9 cellular contexts compared by ENCODE assay signal in the genomic region with DNA sequence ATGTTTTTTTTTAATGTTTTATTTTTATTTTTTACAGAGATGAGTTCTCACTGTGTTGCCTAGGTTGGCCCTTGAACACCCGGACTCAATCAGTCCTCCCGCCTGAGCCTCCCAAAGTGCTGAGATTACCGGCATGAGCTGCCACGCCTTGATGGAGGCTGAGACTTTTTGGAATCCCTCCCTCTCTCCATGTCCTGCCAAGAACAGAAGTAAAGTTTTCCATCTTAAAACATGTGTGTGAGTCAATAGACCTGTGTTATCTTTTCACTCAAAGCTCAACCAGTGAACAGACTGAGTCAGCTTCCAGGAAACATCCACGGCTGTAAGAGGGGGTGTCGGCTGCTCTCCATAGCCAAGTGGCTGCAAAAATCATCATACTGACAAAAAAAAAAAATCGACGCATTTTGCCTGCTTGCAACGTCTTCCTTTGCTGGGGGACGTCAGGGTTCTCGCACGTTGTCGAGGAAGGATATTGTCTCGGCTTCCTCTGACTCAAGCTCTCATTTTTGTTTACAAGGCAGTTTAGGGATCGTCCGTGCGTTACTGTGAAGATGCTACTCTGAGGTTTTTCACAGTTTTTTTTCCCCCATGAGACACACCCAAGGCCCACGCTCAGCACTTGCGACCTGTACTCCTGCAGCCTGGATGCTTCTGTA. TPM values are rescaled to one million over a fixed set of nuclear protein-coding genes. Genes with fewer than 3 reads are reported as not detected.
DNase-seq lines count a peak whose midpoint lies in the region; ATAC-seq and TF ChIP-seq lines count a peak whose summit lies in the region.
"Had no signal": no experiment of that assay in that cellular context is flagged by ENCODE, and none has a peak within 500 bp of the region (broad histone marks: within the 10 kb centered on the region; RNA-seq: fewer than 3 reads in every experiment).

No MANE protein-coding gene starts in this region.

- peaks cover 48% of the 10 kb centered on the region for H3K27me3 ChIP-seq in gastroesophageal sphincter

- no peak for TF ChIP-seq EP300 in gastroesophageal sphincter (IDR thresholded peaks at IDR 0.05)

- peak; percentile 58 for ATAC-seq in gastroesophageal sphincter
- ATAC-seq in HG02571 (IDR thresholded peaks at IDR 0.05; ENCODE audit: unreplicated experiment): no peak
- ATAC-seq in GM21529 (IDR thresholded peaks at IDR 0.05; ENCODE audit: unreplicated experiment): no peak
- ATAC-seq: HCT116 had no signal

- no peaks in the 10 kb centered on the region for H3K4me1 ChIP-seq in gastroesophageal sphincter

- H3K27ac ChIP-seq in KOPT-K1 (ENCODE audit: low read depth, low read length, poor library complexity, severe bottlenecking) (peak overlapping the region; percentile 22), gastroesophageal sphincter (peak overlapping the region in 2 of 4 donors; percentile 41 to 42)

- DNase-seq in activated T-cell treated with anti-CD3 and anti-CD28 coated beads for 4 hours: peak; percentile 53
- peak; percentile 41 to 53 for DNase-seq in stimulated activated CD4-positive, alpha-beta T cell treated with anti-CD3 and anti-CD28 coated beads, Interleukin-2, amount 100 ng/mL, for 48 hours
- no peak for DNase-seq in NCI-H2196 treated with DMSO at 0.1 percent for 48 hours (lab: John Stamatoyannopoulos, UW; ENCODE audit: unreplicated experiment)
- DNase-seq in DMS79 (lab: John Stamatoyannopoulos, UW): no peak

- no peak overlapping the region for H3K4me3 ChIP-seq in gastroesophageal sphincter

- H3K36me3 ChIP-seq in KOPT-K1 (ENCODE audit: insufficient read depth, low read length) (peaks cover 43% of the 10 kb centered on the region), gastroesophageal sphincter (no peaks in the 10 kb centered on the region)

- no peak for TF ChIP-seq POLR2A in gastroesophageal sphincter (IDR thresholded peaks at IDR 0.05)

- TF ChIP-seq CTCF in gastroesophageal sphincter (IDR thresholded peaks at IDR 0.05): no peak

- H3K9me3 ChIP-seq in KOPT-K1 (ENCODE audit: insufficient read depth, low read length, poor library complexity, severe bottlenecking) (no peaks in the 10 kb centered on the region), gastroesophageal sphincter (no peaks in the 10 kb centered on the region)

- 43 to 67% methylated on average over 16 to 18 of the region's 19 CpGs for WGBS in gastroesophageal sphincter (ENCODE audit: low coverage in 1 of 2), 2 donors

RNA-seq across cellular contexts. Expression of a gene that starts 10.0 kb away (rescaled TPM):
- 10 to 100 TPM; 29.7 to 35.1 (median 32.5) TPM for total RNA-seq in gastroesophageal sphincter

Comparison
In these comparisons a context has a peak if more than half of its experiments do, and no peak if none do; other contexts are left out.
1. DNase-seq: peak in activated T-cell treated with anti-CD3 and anti-CD28 coated beads for 4 hours (single experiment) and stimulated activated CD4-positive, alpha-beta T cell treated with anti-CD3 and anti-CD28 coated beads, Interleukin-2, amount 100 ng/mL, for 48 hours (2 of 2); none in NCI-H2196 treated with DMSO at 0.1 percent for 48 hours (single experiment) and DMS79 (single experiment).